1 cellular context compared by ENCODE assay signal in the genomic region with DNA sequence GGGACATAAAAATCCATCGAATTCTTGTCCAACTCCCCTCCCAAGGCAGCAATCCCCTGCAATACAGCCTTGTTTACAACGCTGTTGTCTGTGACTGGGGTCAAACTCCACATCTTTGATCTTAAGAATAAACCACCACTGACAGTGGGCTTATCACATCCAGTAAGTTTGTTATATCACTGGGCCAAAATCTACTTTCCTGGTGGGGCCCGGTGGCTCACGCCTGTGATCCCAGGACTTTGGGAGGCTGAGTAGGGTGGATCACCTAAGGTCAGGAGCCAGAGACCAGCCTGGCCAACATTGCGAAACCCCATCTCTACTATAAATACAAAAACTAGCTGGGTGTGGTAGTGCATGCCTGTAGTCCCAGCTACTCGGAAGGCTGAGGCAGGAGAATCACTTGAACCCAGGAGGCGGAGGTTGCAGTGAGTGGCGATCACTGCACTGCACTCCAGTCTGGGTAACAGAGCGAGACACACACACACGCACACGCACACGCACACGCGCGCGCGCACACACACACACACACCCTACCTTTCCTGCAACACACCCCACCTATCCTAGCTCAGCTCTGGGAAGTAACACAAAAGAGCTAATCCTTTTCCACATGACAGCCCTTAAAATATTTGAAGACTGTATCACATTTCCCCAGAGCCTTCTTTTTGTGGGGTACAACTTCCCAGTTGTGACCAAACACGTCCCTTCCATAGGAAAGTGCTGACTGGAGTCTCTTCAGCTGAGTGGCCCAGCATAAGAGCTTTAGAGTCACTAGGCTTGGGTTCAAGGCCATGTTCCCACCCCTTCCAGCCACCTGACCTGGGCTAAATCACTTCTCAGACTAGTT.
TF ChIP-seq lines count a peak whose summit lies in the region.

No MANE protein-coding gene starts in this region.

TF ChIP-seq in WTC11, 78 proteins besides CTCF, POLR2A, EP300 and RAD21 (continued from another document):
- TF ChIP-seq, protein P1, sequence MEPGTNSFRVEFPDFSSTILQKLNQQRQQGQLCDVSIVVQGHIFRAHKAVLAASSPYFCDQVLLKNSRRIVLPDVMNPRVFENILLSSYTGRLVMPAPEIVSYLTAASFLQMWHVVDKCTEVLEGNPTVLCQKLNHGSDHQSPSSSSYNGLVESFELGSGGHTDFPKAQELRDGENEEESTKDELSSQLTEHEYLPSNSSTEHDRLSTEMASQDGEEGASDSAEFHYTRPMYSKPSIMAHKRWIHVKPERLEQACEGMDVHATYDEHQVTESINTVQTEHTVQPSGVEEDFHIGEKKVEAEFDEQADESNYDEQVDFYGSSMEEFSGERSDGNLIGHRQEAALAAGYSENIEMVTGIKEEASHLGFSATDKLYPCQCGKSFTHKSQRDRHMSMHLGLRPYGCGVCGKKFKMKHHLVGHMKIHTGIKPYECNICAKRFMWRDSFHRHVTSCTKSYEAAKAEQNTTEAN (CRISPR knock-in tag; IDR thresholded peaks at IDR 0.05), result no peak
